8 cellular contexts compared by ENCODE assay signal in genomic region chr22:24402460-24403192, GRCh38. TPM values are rescaled to one million over a fixed set of nuclear protein-coding genes. Genes with fewer than 3 reads are reported as not detected.
DNase-seq lines count a peak whose midpoint lies in the region; ATAC-seq, FAIRE-seq and TF ChIP-seq lines count a peak whose summit lies in the region.

No MANE protein-coding gene starts in this region.

- TF ChIP-seq POLR2A in GM12892 (IDR thresholded peaks at IDR 0.05; ENCODE audit: low read depth, low read length), result 0 out of 2 replicates have a peak, but pooled peaks have one; percentile 28

- H3K36me3 ChIP-seq in ACC112 (ENCODE audit: insufficient read depth, low read length) (peaks cover 6% of the 10 kb centered on the region), brain microvascular endothelial cell (replicated peaks) (peaks cover 6% of the 10 kb centered on the region)

- H3K4me3 ChIP-seq in ACC112 (ENCODE audit: low read depth, low read length) (no peak overlapping the region), brain microvascular endothelial cell (ENCODE audit: low read depth, low read length) (no peak overlapping the region)

- TF ChIP-seq CTCF in brain microvascular endothelial cell (IDR thresholded peaks at IDR 0.05; ENCODE audit: low read depth, low read length, missing control alignments), result no peak

- H2AFZ ChIP-seq in ACC112 (ENCODE audit: low read length, unreplicated experiment), result no peak overlapping the region

- H3K27me3 ChIP-seq in ACC112 (ENCODE audit: insufficient read depth, low read length) (no peaks in the 10 kb centered on the region), brain microvascular endothelial cell (replicated peaks) (no peaks in the 10 kb centered on the region)

- ATAC-seq in GM21381 (IDR thresholded peaks at IDR 0.05; ENCODE audit: unreplicated experiment) (no peak), HG03342 (IDR thresholded peaks at IDR 0.05; ENCODE audit: unreplicated experiment) (no peak)

- DNase-seq in GM12892 (ENCODE audit: insufficient read length) (no peak), NCI-H748 treated with DMSO at 0.1 percent for 48 hours (lab: John Stamatoyannopoulos, UW) (peak; percentile 29), brain microvascular endothelial cell (peak; percentile 91), kidney tubule cell (ENCODE audit: low spot score) (peak; percentile 94), superior temporal gyrus (ENCODE audit: extremely low spot score) (peak; percentile 46)

- H3K4me1 ChIP-seq in ACC112 (ENCODE audit: control insufficient read depth, insufficient read depth, low read length, unreplicated experiment), result peaks cover 27% of the 10 kb centered on the region

- peak overlapping the region; percentile 40 for H3K27ac ChIP-seq in ACC112 (ENCODE audit: low read depth, low read length)
- peak overlapping the region; percentile 20 for H3K27ac ChIP-seq in brain microvascular endothelial cell

- in situ Hi-C loops in brain microvascular endothelial cell (cut with HindIII; ENCODE audit: low pct_ligation_motif_present, low sequenced_read_pairs), result no loop called here

- H3K79me2 ChIP-seq in ACC112 (ENCODE audit: control insufficient read depth, insufficient read depth, low read length, unreplicated experiment), result peaks cover 6% of the 10 kb centered on the region

- FAIRE-seq in GM12892 (lab: Jason Lieb, UNC), result peak; percentile 98

RNA-seq across cellular contexts. Expression of gene ADORA2A, which starts 24.8 kb away (rescaled TPM):
- 14.3 TPM for polyA plus RNA-seq in GM12892 (2012; ENCODE audit: missing spikeins)
